In the genomic region with DNA sequence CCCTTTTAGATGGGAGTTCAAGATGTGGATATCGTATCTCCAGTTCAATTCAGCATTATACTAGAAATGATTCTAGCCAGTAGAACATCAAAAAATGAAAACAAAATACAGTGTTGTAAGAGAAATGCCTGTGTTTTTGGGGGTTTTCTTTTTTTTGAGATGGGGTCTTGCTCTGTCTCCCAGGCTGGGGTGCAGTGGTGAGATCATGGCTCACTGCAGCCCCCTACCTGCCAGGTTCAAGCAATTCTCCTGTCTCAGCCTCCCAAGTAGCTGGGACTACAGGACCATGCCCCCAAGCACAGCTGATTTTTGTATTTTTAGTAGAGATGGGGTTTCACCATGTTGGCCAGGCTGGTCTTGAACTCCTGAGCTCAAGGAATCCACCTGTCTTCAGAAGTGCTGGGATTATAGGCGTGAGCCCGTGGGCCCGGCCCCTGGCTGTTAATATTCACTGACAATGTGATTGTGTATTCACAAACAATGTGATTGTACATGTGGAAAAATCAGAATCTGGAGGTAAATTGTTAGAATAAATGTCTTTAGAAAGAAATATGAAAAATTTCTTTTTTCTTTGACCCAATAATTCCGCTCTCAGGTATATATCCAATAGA, we compare ENCODE assay signal across 8 cellular contexts. TPM values are rescaled to one million over a fixed set of nuclear protein-coding genes. Genes with fewer than 3 reads are reported as not detected.
DNase-seq lines count a peak whose midpoint lies in the region; ATAC-seq, FAIRE-seq and TF ChIP-seq lines count a peak whose summit lies in the region.

No MANE protein-coding gene starts in this region.

- DNase-seq in activated CD4-positive, alpha-beta T cell treated with anti-CD3 and anti-CD28 coated beads, Interleukin-2, amount 10 ng/mL, durations not matched to agents 7 days and 5 days = peak; percentile 30
- DNase-seq in left colon = no peak
- no peak for DNase-seq in GM12891 (ENCODE audit: insufficient read length, low spot score)
- no peak for DNase-seq in colonic mucosa

- TF ChIP-seq POLR2A in GM12891 (IDR thresholded peaks at IDR 0.05; ENCODE audit: low read depth, low read length) = no peak

- H3K9ac ChIP-seq in colonic mucosa (ENCODE audit: low read depth in 2 of 2, low read length in 2 of 2) = no peak overlapping the region

- FAIRE-seq in GM12891 (lab: Jason Lieb, UNC) = no peak

- no peaks in the 10 kb centered on the region for H3K9me3 ChIP-seq in colonic mucosa

- no peaks in the 10 kb centered on the region for H3K36me3 Mint-ChIP-seq in activated CD4-positive, alpha-beta T cell treated with anti-CD3 and anti-CD28 coated beads, Interleukin-2, amount 10 ng/mL, durations not matched to agents 7 days and 5 days (ENCODE audit: low read depth)

- H3K27ac ChIP-seq in C4-2B (no peak overlapping the region), colonic mucosa (no peak overlapping the region)

- no peaks in the 10 kb centered on the region for H3K27me3 Mint-ChIP-seq in activated CD4-positive, alpha-beta T cell treated with anti-CD3 and anti-CD28 coated beads, Interleukin-2, amount 10 ng/mL, durations not matched to agents 7 days and 5 days

- H3K27me3 ChIP-seq in colonic mucosa = no peaks in the 10 kb centered on the region

- no peak overlapping the region for H3K4me3 ChIP-seq in GM12875 (ENCODE audit: low read depth, low read length)
- H3K4me3 ChIP-seq in colonic mucosa = no peak overlapping the region

- peaks cover 35% of the 10 kb centered on the region for H3K4me1 Mint-ChIP-seq in activated CD4-positive, alpha-beta T cell treated with anti-CD3 and anti-CD28 coated beads, Interleukin-2, amount 10 ng/mL, durations not matched to agents 7 days and 5 days

- POLR2A ChIA-PET in activated CD4-positive, alpha-beta T cell treated with anti-CD3 and anti-CD28 coated beads, Interleukin-2, amount 10 ng/mL, durations not matched to agents 7 days and 5 days (lab: Charles Lee) = no interaction called here

- no peaks in the 10 kb centered on the region for H3K36me3 ChIP-seq in colonic mucosa

- H3K4me3 Mint-ChIP-seq in activated CD4-positive, alpha-beta T cell treated with anti-CD3 and anti-CD28 coated beads, Interleukin-2, amount 10 ng/mL, durations not matched to agents 7 days and 5 days = no peak overlapping the region

- H3K4me1 ChIP-seq in colonic mucosa = no peaks in the 10 kb centered on the region

- ATAC-seq in left colon (peak; percentile 32), GM21723 (IDR thresholded peaks at IDR 0.05; ENCODE audit: unreplicated experiment) (no peak), GM18861 (IDR thresholded peaks at IDR 0.05; ENCODE audit: unreplicated experiment) (no peak)

- intact Hi-C loops in left colon (cut with DNase I, micrococcal nuclease) = no loop called here
- intact Hi-C loops in colonic mucosa (cut with DNase I) = no loop called here

- no peak overlapping the region for H3K27ac Mint-ChIP-seq in activated CD4-positive, alpha-beta T cell treated with anti-CD3 and anti-CD28 coated beads, Interleukin-2, amount 10 ng/mL, durations not matched to agents 7 days and 5 days

- CTCF ChIA-PET in activated CD4-positive, alpha-beta T cell treated with anti-CD3 and anti-CD28 coated beads, Interleukin-2, amount 10 ng/mL, durations not matched to agents 7 days and 5 days (lab: Charles Lee) = interaction anchor here (1.3 kb wide), 1 partner anchor 218 kb away, joined by 3 read pairs; no protein-coding TSS in a partner anchor

- no peaks in the 10 kb centered on the region for H3K9me3 Mint-ChIP-seq in activated CD4-positive, alpha-beta T cell treated with anti-CD3 and anti-CD28 coated beads, Interleukin-2, amount 10 ng/mL, durations not matched to agents 7 days and 5 days

- TF ChIP-seq CTCF in C4-2B (conservative IDR thresholded peaks at IDR 0.05) (peak; percentile 57), GM12875 (IDR thresholded peaks at IDR 0.05; ENCODE audit: borderline replicate concordance, insufficient read depth, low read depth, low read length) (peak; percentile 37; the same call in 1 of the 2 replicates), colonic mucosa (IDR thresholded peaks at IDR 0.05) (no peak)

TF ChIP-seq in GM12891, 5 proteins besides CTCF, POLR2A, EP300 and RAD21:
- TF ChIP-seq PAX5 (IDR thresholded peaks at IDR 0.05; ENCODE audit: insufficient read depth, low read length, severe bottlenecking) (no peak), POLR2AphosphoS5 (IDR thresholded peaks at IDR 0.05; ENCODE audit: low read depth, low read length) (no peak), SPI1 (IDR thresholded peaks at IDR 0.05; ENCODE audit: low read depth, low read length) (no peak), POU2F2 (IDR thresholded peaks at IDR 0.05; ENCODE audit: low read depth, low read length) (no peak), TAF1 (IDR thresholded peaks at IDR 0.05; ENCODE audit: low read depth, low read length) (no peak)

RNA-seq across cellular contexts. Expression of a gene that starts 59.0 kb away (rescaled TPM):
- 100 to 1,000 TPM; 127 to 137 TPM for total RNA-seq in activated CD4-positive, alpha-beta T cell treated with anti-CD3 and anti-CD28 coated beads, Interleukin-2, amount 10 ng/mL, durations not matched to agents 7 days and 5 days
- total RNA-seq in left colon (100 to 1,000 TPM; 118 to 131 TPM), colonic mucosa (100 to 1,000 TPM; 102 to 151 TPM)
- 28.2 TPM for polyA plus RNA-seq in GM12891 (2012; ENCODE audit: low read depth, missing spikeins)
